ENCODE assay signal across 1 cellular context in genomic region chr12:125247477-125247876, GRCh38.
TF ChIP-seq lines count a peak whose summit lies in the region.

No MANE protein-coding gene starts in this region.

TF ChIP-seq in SK-N-SH treated with all-trans-retinoic acid at 6 μM for 48 hours, 23 proteins besides CTCF, POLR2A, EP300 and RAD21 (continued from another document):
- TF ChIP-seq POU6F1 (CRISPR knock-in tag; IDR thresholded peaks at IDR 0.05; ENCODE audit: borderline replicate concordance, low read depth) (no peak), ZNF70 (CRISPR knock-in tag; IDR thresholded peaks at IDR 0.05) (no peak), OSR1 (CRISPR knock-in tag; IDR thresholded peaks at IDR 0.05) (no peak)
